13 cellular contexts compared by ENCODE assay signal in genomic region chr17:45300060-45300751, GRCh38. TPM values are rescaled to one million over a fixed set of nuclear protein-coding genes. Genes with fewer than 3 reads are reported as not detected.
DNase-seq lines count a peak whose midpoint lies in the region; FAIRE-seq and TF ChIP-seq lines count a peak whose summit lies in the region.
"Had no signal": no experiment of that assay in that cellular context is flagged by ENCODE, and none has a peak within 500 bp of the region (broad histone marks: within the 10 kb centered on the region; RNA-seq: fewer than 3 reads in every experiment).

No MANE protein-coding gene starts in this region.

- no peak overlapping the region for H2BK20ac ChIP-seq in H1 (ENCODE audit: low read length)

- no peak overlapping the region for H4K5ac ChIP-seq in H1 (ENCODE audit: insufficient read length, low read depth, low read length)

- peaks cover 8% of the 10 kb centered on the region for H3K79me1 ChIP-seq in H1 (ENCODE audit: low read depth, low read length)

- H4K20me1 ChIP-seq in OCI-LY3 (ENCODE audit: insufficient read depth, low read length) (peaks cover 69% of the 10 kb centered on the region), H1 (replicated peaks in 1 of 2; ENCODE audit: control insufficient read depth in 1 of 2, insufficient read depth in 2 of 2, low read length in 2 of 2) (peaks cover 3 to 6% of the 10 kb centered on the region in 2 experiments)

- no peak overlapping the region for H3K23ac ChIP-seq in H1 (ENCODE audit: insufficient read length)

- WGBS in H1 (ENCODE audit: extremely low coverage in 1 of 2, insufficient coverage in 1 of 2, insufficient read length in 1 of 2, insufficient replicate concordance in 2 of 2, low coverage in 1 of 2, low lambda C conversion rate in 2 of 2, missing lambda C conversion rate in 1 of 2), 2 experiments = 95% methylated on average over 7 of the region's 7 CpGs; no CpG with 5 or more reads in 1 of the 2 experiments
- WGBS in spleen, 5 donors = 72 to 84% (median 79%) methylated on average over 6 to 7 of the region's 7 CpGs
- 76 to 81% methylated on average over 7 of the region's 7 CpGs for WGBS in tibial nerve, 2 donors
- WGBS in thyroid gland, 2 donors = 87 to 95% methylated on average over 7 of the region's 7 CpGs

- H3K27ac Mint-ChIP-seq in activated CD4-positive, alpha-beta T cell treated with anti-CD3 and anti-CD28 coated beads, Interleukin-2, amount 10 ng/mL, durations not matched to agents 24 days and 14 days = peak overlapping the region; percentile 65

- H2BK120ac ChIP-seq in H1 (replicated peaks; ENCODE audit: low read depth, low read length) = no peak overlapping the region

- no peak overlapping the region for H3K14ac ChIP-seq in H1 (ENCODE audit: insufficient read length)

- H3K9me3 ChIP-seq in OCI-LY3 (ENCODE audit: insufficient read depth, low read length) (no peaks in the 10 kb centered on the region), H1 (ENCODE audit: insufficient read depth in 2 of 2, low read depth in 1 of 2, low read length in 1 of 2) (no peaks in the 10 kb centered on the region), spleen (no peaks in the 10 kb centered on the region), tibial nerve (no peaks in the 10 kb centered on the region), thyroid gland (no peaks in the 10 kb centered on the region)
- H3K9me3 ChIP-seq: pancreas had no signal

- peak overlapping the region; percentile 51 for H3K9ac ChIP-seq in OCI-LY3 (ENCODE audit: low read length)
- no peak overlapping the region for H3K9ac ChIP-seq in H1 (replicated peaks in 1 of 4; ENCODE audit: extremely low read depth in 1 of 4, low read depth in 3 of 4, low read length in 3 of 4)

- H3K27ac ChIP-seq in OCI-LY3 (ENCODE audit: low read length) (peak overlapping the region; percentile 94), H1 (ENCODE audit: low read depth, low read length) (no peak overlapping the region), spleen (peak overlapping the region in 5 of 8 donors; percentile 17 to 68 (median 47)), tibial nerve (peak overlapping the region in 2 of 4 donors; percentile 32 to 71), thyroid gland (no peak overlapping the region)

- H2AK5ac ChIP-seq in H1 (ENCODE audit: low read depth, low read length) = no peak overlapping the region

- H2AFZ ChIP-seq in OCI-LY3 (ENCODE audit: low read depth, low read length) = no peak overlapping the region
- H2AFZ ChIP-seq in H1 (ENCODE audit: low read length) = no peak overlapping the region

- no peaks in the 10 kb centered on the region for H3K23me2 ChIP-seq in H1 (ENCODE audit: low read depth, low read length)

- H3K27me3 ChIP-seq in OCI-LY3 (ENCODE audit: low read depth, low read length) (no peaks in the 10 kb centered on the region), H1 (replicated peaks in 1 of 4; ENCODE audit: control insufficient read depth in 3 of 4, extremely low read depth in 1 of 4, insufficient read depth in 3 of 4, low read length in 3 of 4) (no peaks in the 10 kb centered on the region), spleen (replicated peaks in 1 of 7) (no peaks in the 10 kb centered on the region), tibial nerve (no peaks in the 10 kb centered on the region), thyroid gland (no peaks in the 10 kb centered on the region)
- H3K27me3 ChIP-seq: pancreas had no signal

- peak overlapping the region; percentile 1 for H3K4me3 Mint-ChIP-seq in activated CD4-positive, alpha-beta T cell treated with anti-CD3 and anti-CD28 coated beads, Interleukin-2, amount 10 ng/mL, durations not matched to agents 24 days and 14 days

- H3K27me3 Mint-ChIP-seq in activated CD4-positive, alpha-beta T cell treated with anti-CD3 and anti-CD28 coated beads, Interleukin-2, amount 10 ng/mL, durations not matched to agents 24 days and 14 days = no peaks in the 10 kb centered on the region

- no peak for TF ChIP-seq RAD21 in H1 (IDR thresholded peaks at IDR 0.05 in 1 of 2, conservative IDR thresholded peaks at IDR 0.05 in 1 of 2; ENCODE audit: low read depth in 2 of 2, low read length in 2 of 2)

- H3K79me2 ChIP-seq in OCI-LY3 (ENCODE audit: low read length) (peaks cover 100% of the 10 kb centered on the region), H1 (ENCODE audit: control insufficient read depth in 1 of 2, insufficient read depth in 2 of 2, low read length in 2 of 2) (peaks cover 0 to 11% of the 10 kb centered on the region in 2 experiments; a peak in 2 of 4 replicates)

- no peaks in the 10 kb centered on the region for H3K9me3 Mint-ChIP-seq in activated CD4-positive, alpha-beta T cell treated with anti-CD3 and anti-CD28 coated beads, Interleukin-2, amount 10 ng/mL, durations not matched to agents 24 days and 14 days

- no peak overlapping the region for H2BK12ac ChIP-seq in H1 (ENCODE audit: low read depth, low read length)

- POLR2A ChIA-PET in H1 (lab: Charles Lee; ENCODE audit: partially characterized antibody) = interaction anchor here (1.2 to 2.6 kb wide), 2 partner anchors 17 to 70 kb away, joined by 3 to 10 read pairs; partner anchors contain the start of gene MAP3K14

- no peak overlapping the region for H2BK15ac ChIP-seq in H1 (ENCODE audit: low read length)

- TF ChIP-seq EP300 in H1 (IDR thresholded peaks at IDR 0.05; ENCODE audit: borderline replicate concordance in 1 of 2, low read depth in 2 of 2, low read length in 2 of 2) (no peak), tibial nerve (IDR thresholded peaks at IDR 0.05) (no peak)

- intact Hi-C loops in activated CD4-positive, alpha-beta T cell treated with anti-CD3 and anti-CD28 coated beads, Interleukin-2, amount 10 ng/mL, durations not matched to agents 24 days and 14 days (cut with micrococcal nuclease) = no loop called here
- intact Hi-C loops in spleen (cut with DNase I; ENCODE audit: low total_unique reads) (no loop called here), thyroid gland (cut with DNase I) (no loop called here)

- H3K36me3 ChIP-seq in OCI-LY3 (replicated peaks; ENCODE audit: low read depth, low read length) (peaks cover 27% of the 10 kb centered on the region), H1 (ENCODE audit: control insufficient read depth in 2 of 4, insufficient read depth in 4 of 4, low read length in 3 of 4) (no peaks in the 10 kb centered on the region), spleen (peaks cover 0 to 5% (median 0%) of the 10 kb centered on the region in 6 donors), tibial nerve (no peaks in the 10 kb centered on the region), thyroid gland (no peaks in the 10 kb centered on the region)
- H3K36me3 ChIP-seq: pancreas had no signal

- no peak overlapping the region for H3K18ac ChIP-seq in H1 (ENCODE audit: extremely low read depth, low read length)

- peak overlapping the region; percentile 76 for H4K8ac ChIP-seq in H1 (ENCODE audit: extremely low read depth, insufficient read depth, low read length)

- H3K4me1 ChIP-seq in OCI-LY3 (ENCODE audit: low read length) (peaks cover 97% of the 10 kb centered on the region), H1 (replicated peaks in 1 of 4; ENCODE audit: control insufficient read depth in 3 of 4, insufficient read depth in 4 of 4, low read length in 3 of 4) (no peaks in the 10 kb centered on the region), spleen (peaks cover 53 to 100% (median 94%) of the 10 kb centered on the region in 6 donors), tibial nerve (peaks cover 0 to 76% (median 55%) of the 10 kb centered on the region in 4 donors), thyroid gland (peaks cover 9 to 46% of the 10 kb centered on the region in 2 donors)

- no peak for FAIRE-seq in H1 (lab: Jason Lieb, UNC)
- FAIRE-seq: islet of Langerhans, pancreas, TTC549 had no signal

- no peak overlapping the region for H4K91ac ChIP-seq in H1 (replicated peaks; ENCODE audit: insufficient read length, low read length)

- DNase-seq in activated CD4-positive, alpha-beta T cell treated with anti-CD3 and anti-CD28 coated beads, Interleukin-2, amount 10 ng/mL, durations not matched to agents 24 days and 14 days = no peak
- no peak for DNase-seq in activated CD4-positive, alpha-beta T cell treated with anti-CD3 and anti-CD28 coated beads for 4 hours
- DNase-seq in H1 (ENCODE audit: low read depth in 1 of 2, low spot score in 2 of 2) (no peak), spleen (no peak), cerebellar nuclear complex (lab: John Stamatoyannopoulos, UW) (no peak), tibial nerve (ENCODE audit: low spot score in 2 of 2) (no peak), thyroid gland (no peak)
- DNase-seq: ACHN, NCI-H1417, pancreas had no signal

- peak overlapping the region; percentile 69 for H3K4me2 ChIP-seq in OCI-LY3 (ENCODE audit: low read length)
- H3K4me2 ChIP-seq in H1 (ENCODE audit: insufficient read depth in 1 of 2, low read depth in 2 of 2, low read length in 2 of 2) = no peak overlapping the region

- CTCF ChIA-PET in H1 (lab: Charles Lee; ENCODE audit: partially characterized antibody) = interaction anchor here (0.7 to 2.0 kb wide), 9 partner anchors 8 to 88 kb away, joined by 3 to 8 read pairs (median 4); no protein-coding TSS in a partner anchor

- no peak overlapping the region for H2BK5ac ChIP-seq in H1 (ENCODE audit: low read depth, low read length)

- no peak overlapping the region for H3K56ac ChIP-seq in H1 (replicated peaks; ENCODE audit: insufficient read length, low read depth, low read length)

- no peak overlapping the region for H3K4ac ChIP-seq in H1 (replicated peaks; ENCODE audit: insufficient read length, low read depth, low read length)

- TF ChIP-seq CTCF in OCI-LY3 (IDR thresholded peaks at IDR 0.05; ENCODE audit: low read depth, low read length) = no peak
- no peak for TF ChIP-seq CTCF in H1 (IDR thresholded peaks at IDR 0.05; ENCODE audit: control extremely low read depth in 1 of 3, insufficient read depth in 1 of 3, low read depth in 1 of 3, low read length in 3 of 3)
- TF ChIP-seq CTCF in spleen (IDR thresholded peaks at IDR 0.05 in 8 of 11, conservative IDR thresholded peaks at IDR 0.05 in 3 of 11) = no peak
- no peak for TF ChIP-seq CTCF in tibial nerve (IDR thresholded peaks at IDR 0.05)
- no peak for TF ChIP-seq CTCF in thyroid gland (IDR thresholded peaks at IDR 0.05)

- TF ChIP-seq POLR2A in H1 (IDR thresholded peaks at IDR 0.05; ENCODE audit: control extremely low read depth in 1 of 2, low read depth in 2 of 2, low read length in 2 of 2) (no peak), spleen (IDR thresholded peaks at IDR 0.05) (no peak), tibial nerve (IDR thresholded peaks at IDR 0.05) (no peak), thyroid gland (IDR thresholded peaks at IDR 0.05) (no peak)

- peaks cover 71% of the 10 kb centered on the region for H3K4me1 Mint-ChIP-seq in activated CD4-positive, alpha-beta T cell treated with anti-CD3 and anti-CD28 coated beads, Interleukin-2, amount 10 ng/mL, durations not matched to agents 24 days and 14 days

- H3K4me3 ChIP-seq in OCI-LY3 (ENCODE audit: low read length) (peak overlapping the region; percentile 39), H1 (ENCODE audit: extremely low read depth in 1 of 4, insufficient read depth in 2 of 4, low read depth in 3 of 4, low read length in 4 of 4) (no peak overlapping the region), spleen (no peak overlapping the region), tibial nerve (no peak overlapping the region), thyroid gland (replicated peaks in 1 of 3) (no peak overlapping the region)
- H3K4me3 ChIP-seq: pancreas had no signal

- peaks cover 54% of the 10 kb centered on the region for H3K36me3 Mint-ChIP-seq in activated CD4-positive, alpha-beta T cell treated with anti-CD3 and anti-CD28 coated beads, Interleukin-2, amount 10 ng/mL, durations not matched to agents 24 days and 14 days (ENCODE audit: low read depth)

RNA-seq across cellular contexts. Expression of gene MAP3K14, which starts 16.6 kb away (rescaled TPM):
- 57.4 and 61.0 TPM in 2 replicates for total RNA-seq in activated CD4-positive, alpha-beta T cell treated with anti-CD3 and anti-CD28 coated beads, Interleukin-2, amount 10 ng/mL, durations not matched to agents 24 days and 14 days
- total RNA-seq in H1 (2021; fragmentation: NEBNext Ultra II Directional; extraction: Animal tissue kit (Norgen Biotek cat#: 25700)) = 6.1 and 6.7 TPM in 2 replicates
- polyA plus RNA-seq in H1 (2011; rRNA removed) = 5.2 and 6.4 TPM in 2 replicates
- 4.3 TPM for polyA plus RNA-seq in H1 (2011; cell fraction: cytosol; rRNA removed)
- polyA plus RNA-seq in H1 (2011; cell fraction: nucleus; rRNA removed) = 9.5 TPM
- 5.2 to 7.2 TPM (median 7.0 TPM) in 4 replicates for polyA plus RNA-seq in H1 (2012, experiment 1 of 2)
- polyA plus RNA-seq in H1 (2012, experiment 2 of 2) = 6.0 TPM
- polyA plus RNA-seq in H1 (2013, experiment 1 of 2) = 3.5 TPM
- 3.3 TPM for polyA plus RNA-seq in H1 (2013, experiment 2 of 2)
- polyA minus RNA-seq in H1 (2011; rRNA and poly(A)+ RNA removed) = 3.9 and 4.4 TPM in 2 replicates
- 3.0 TPM for polyA minus RNA-seq in H1 (2011; cell fraction: cytosol; rRNA and poly(A)+ RNA removed)
- 5.4 TPM for polyA minus RNA-seq in H1 (2011; cell fraction: nucleus; rRNA and poly(A)+ RNA removed)
- total RNA-seq in spleen = 10 to 100 TPM; 22.1 to 36.3 (median 32.1) TPM
- 10 to 100 TPM; 17.3 to 18.8 (median 18.0) TPM for polyA plus RNA-seq in spleen
- total RNA-seq in tibial nerve = 10 to 100 TPM in 3 of 4 donors, 1 to 10 TPM in 1; 9.6 to 15.6 (median 13.3) TPM
- total RNA-seq in thyroid gland = 10 to 100 TPM in 1 of 4 donors, 1 to 10 TPM in 3; 4.1 to 21.7 (median 6.2) TPM

RNA-seq across cellular contexts. Expression of gene SPATA32, which starts 38.3 kb away (rescaled TPM):
- 0.28 and 0.40 TPM in 2 replicates for total RNA-seq in activated CD4-positive, alpha-beta T cell treated with anti-CD3 and anti-CD28 coated beads, Interleukin-2, amount 10 ng/mL, durations not matched to agents 24 days and 14 days
- total RNA-seq in H1 (2021; fragmentation: NEBNext Ultra II Directional; extraction: Animal tissue kit (Norgen Biotek cat#: 25700)) = not detected in 2 replicates
- polyA plus RNA-seq in H1 (2011; rRNA removed) (0.11 and 0.24 TPM in 2 replicates), spleen (under 1 TPM in 2 of 3 donors, not detected in 1; 0.08 to 0.09 TPM)
- polyA plus RNA-seq in H1 (2011; cell fraction: cytosol; rRNA removed) = 0.19 TPM
- 0.31 TPM for polyA plus RNA-seq in H1 (2011; cell fraction: nucleus; rRNA removed)
- 0.15 to 0.52 TPM (median 0.28 TPM) in 3 of 4 replicates, not detected in the other for polyA plus RNA-seq in H1 (2012, experiment 1 of 2)
- 0.13 TPM for polyA plus RNA-seq in H1 (2012, experiment 2 of 2)
- polyA plus RNA-seq in H1 (2013, experiment 1 of 2) = not detected
- polyA plus RNA-seq in H1 (2013, experiment 2 of 2) = 0.06 TPM
- 0.27 and 0.38 TPM in 2 replicates for polyA minus RNA-seq in H1 (2011; rRNA and poly(A)+ RNA removed)
- not detected for polyA minus RNA-seq in H1 (2011; cell fraction: cytosol; rRNA and poly(A)+ RNA removed)
- not detected for polyA minus RNA-seq in H1 (2011; cell fraction: nucleus; rRNA and poly(A)+ RNA removed)
- total RNA-seq in spleen (under 1 TPM in 1 of 7 donors, not detected in 6; 0.17 TPM), tibial nerve (not detected), thyroid gland (not detected)

Comparison
In these comparisons a context has a peak if more than half of its experiments do, and no peak if none do; other contexts are left out.
1. H3K27ac ChIP-seq: peak in OCI-LY3 (single experiment) and spleen (5 of 8); none in H1 (single experiment) and thyroid gland (0 of 3).